7 cellular contexts compared by ENCODE assay signal in genomic region chr6:86474081-86474480, GRCh38.
"Had no signal": no experiment of that assay in that cellular context is flagged by ENCODE, and none has a peak within 500 bp of the region (broad histone marks: within the 10 kb centered on the region; RNA-seq: fewer than 3 reads in every experiment).

No MANE protein-coding gene starts in this region.

- H3K36me3 Mint-ChIP-seq: IgD-negative memory B cell had no signal

- DNase-seq: GM23248, GOT3, H7, HFFc6 had no signal

- H3K4me3 Mint-ChIP-seq: HFFc6, IgD-negative memory B cell had no signal

- H3K9ac ChIP-seq: GM23248 had no signal

- H3K4me1 ChIP-seq: HAP-1 had no signal

- H3K36me3 ChIP-seq: HAP-1 had no signal

- H3K4me1 Mint-ChIP-seq: IgD-negative memory B cell had no signal

- H3K4me3 ChIP-seq: GM23248, HAP-1 had no signal

- H3K9me3 ChIP-seq: HAP-1 had no signal

- H3K27ac ChIP-seq: GM23248, HL-60 had no signal

- H2AFZ ChIP-seq: GM23248 had no signal

- H3K27ac Mint-ChIP-seq: HFFc6, IgD-negative memory B cell had no signal

- H3K27me3 Mint-ChIP-seq: IgD-negative memory B cell had no signal
